Comparison of ENCODE assay signal across 8 cellular contexts in genomic region chr2:112433480-112433879, GRCh38. TPM values are rescaled to one million over a fixed set of nuclear protein-coding genes. Genes with fewer than 3 reads are reported as not detected.
DNase-seq lines count a peak whose midpoint lies in the region; ATAC-seq and TF ChIP-seq lines count a peak whose summit lies in the region.
"Not testable (repeated sequence)": the region's sequence is repeated elsewhere in the genome, so short reads cannot be mapped to it uniquely, and the experiment has no call there.

RGPD8 (minus strand) TSS chr2:112433645; CDS start chr2:112433453, 192 bp downstream.

- H3K36me3 ChIP-seq in RWPE2 (ENCODE audit: low read depth); mucosa of descending colon (ENCODE audit: low read depth): not testable (repeated sequence)

- intact Hi-C loops in mucosa of descending colon (cut with DNase I, micrococcal nuclease) = not testable (repeated sequence)

- not testable (repeated sequence) for H3K27me3 ChIP-seq in RWPE2 (ENCODE audit: insufficient read depth, poor library complexity, severe bottlenecking)

- ATAC-seq in HG03095 (IDR thresholded peaks at IDR 0.05; ENCODE audit: unreplicated experiment) (peak; percentile 97), RWPE2 (ENCODE audit: low read depth) (peak; percentile 97), mucosa of descending colon (peak; percentile 99)

- DNase-seq in AG10803 (ENCODE audit: low read depth) (peak; percentile 84), GM19238 (ENCODE audit: insufficient read length, low spot score) (peak; percentile 20), RWPE2 (ENCODE audit: low spot score) (peak; percentile 75), activated gamma-delta T cell treated with Interleukin-2 at 50 U/mL for 16 hours (peak; percentile 92), fibroblast of mammary gland (ENCODE audit: low read depth) (peak; percentile 78), mucosa of descending colon (peak; percentile 87 to 90 (median 89))
- peak; percentile 67 to 85 (median 75) for DNase-seq in stimulated activated CD4-positive, alpha-beta T cell treated with anti-CD3 and anti-CD28 coated beads, TNF-alpha, amount 100 ng/mL, for 1 hour (ENCODE audit: low read depth in 3 of 3, low spot score in 1 of 3)

- not testable (repeated sequence) for H3K27ac ChIP-seq in RWPE2 (ENCODE audit: poor library complexity, severe bottlenecking)

- not testable (repeated sequence) for H3K9me3 ChIP-seq in RWPE2 (ENCODE audit: severe bottlenecking); mucosa of descending colon

- TF ChIP-seq CTCF in AG10803 (conservative IDR thresholded peaks at IDR 0.05; ENCODE audit: low read length) (peak; percentile 51), RWPE2 (IDR thresholded peaks at IDR 0.05; ENCODE audit: poor library complexity, severe bottlenecking) (peak; percentile 80), fibroblast of mammary gland (conservative IDR thresholded peaks at IDR 0.05; ENCODE audit: control insufficient read depth, insufficient read depth, low read depth, low read length) (peak; percentile 41), mucosa of descending colon (IDR thresholded peaks at IDR 0.05) (peak; percentile 30)

- not testable (repeated sequence) for H3K4me1 ChIP-seq in RWPE2 (ENCODE audit: insufficient read depth, poor library complexity, severe bottlenecking); mucosa of descending colon (ENCODE audit: low read depth)

- H3K4me3 ChIP-seq in AG10803 (ENCODE audit: low read length) (peak within 1 kb of the TSS; percentile 42), RWPE2 (ENCODE audit: severe bottlenecking) (peak within 1 kb of the TSS; percentile 42), fibroblast of mammary gland (ENCODE audit: control insufficient read depth, low read depth, low read length) (peak within 1 kb of the TSS; percentile 55), mucosa of descending colon (peak within 1 kb of the TSS; percentile 28)

RNA-seq across cellular contexts. Expression of gene RGPD8, which starts in this region (rescaled TPM):
- total RNA-seq in mucosa of descending colon = 10 to 100 TPM in 2 of 3 donors, 1 to 10 TPM in 1; 7.5 to 18.8 (median 13.9) TPM

Comparison
In these comparisons a context has a peak if more than half of its experiments do, and no peak if none do; other contexts are left out.
1. DNase-seq: peak in every context shown above with its lines; median percentile 92 in activated gamma-delta T cell treated with Interleukin-2 at 50 U/mL for 16 hours; 89 in mucosa of descending colon; 84 in AG10803; 78 in fibroblast of mammary gland; 75 in RWPE2; 75 in stimulated activated CD4-positive, alpha-beta T cell treated with anti-CD3 and anti-CD28 coated beads, TNF-alpha, amount 100 ng/mL, for 1 hour; 20 in GM19238.
2. CTCF ChIP-seq: peak in every context shown above with its lines; median percentile 80 in RWPE2; 51 in AG10803; 41 in fibroblast of mammary gland; 30 in mucosa of descending colon.